ENCODE assay signal across 8 cellular contexts in genomic region chr9:33163433-33164137, GRCh38. TPM values are rescaled to one million over a fixed set of nuclear protein-coding genes. Genes with fewer than 3 reads are reported as not detected.
A peak's percentile ranks its signal among the peaks of the same experiment; 100 is the strongest.
DNase-seq lines count a peak whose midpoint lies in the region; ATAC-seq and TF ChIP-seq lines count a peak whose summit lies in the region.

No MANE protein-coding gene starts in this region.

- no peaks in the 10 kb centered on the region for H3K27me3 Mint-ChIP-seq in effector memory CD8-positive, alpha-beta T cell

- H4K20me1 ChIP-seq in BLaER1 treated with 17β-estradiol and CSF1 and Interleukin-3, amounts not matched to agents 10 nM and 100 nM, result peaks cover 24 to 52% (median 39%) of the 10 kb centered on the region in 11 experiments; a peak in 20 of 22 replicates
- no peaks in the 10 kb centered on the region for H4K20me1 ChIP-seq in MM.1S (ENCODE audit: insufficient read depth, low read length)

- WGBS in ovary, 3 donors, result 59 to 66% (median 64%) methylated on average over 8 of the region's 8 CpGs

- peak overlapping the region in 10 of 11 experiments; percentile 88 to 100 (median 92); a peak in 19 of 22 replicates for H3K27ac ChIP-seq in BLaER1 treated with 17β-estradiol and CSF1 and Interleukin-3, amounts not matched to agents 10 nM and 100 nM
- H3K27ac ChIP-seq in MM.1S (ENCODE audit: low read length), result no peak overlapping the region
- H3K27ac ChIP-seq in ovary, result peak overlapping the region; percentile 75 to 95

- peak overlapping the region; percentile 83 to 99 (median 90); a peak in 16 of 20 replicates for H3K4me3 ChIP-seq in BLaER1 treated with 17β-estradiol and CSF1 and Interleukin-3, amounts not matched to agents 10 nM and 100 nM
- H3K4me3 ChIP-seq in MM.1S (ENCODE audit: low read length) (no peak overlapping the region), ovary (peak overlapping the region; percentile 76)

- intact Hi-C loops in ovary (cut with DNase I), result loop anchor here in 2 of 4 donors (10.0 kb wide), 2 partner anchors 51 to 1501 kb away; partner anchors contain the start of gene CCL27 (in 1 of the 2)

- DNase-seq in MM.1S, result no peak
- no peak for DNase-seq in effector memory CD8-positive, alpha-beta T cell
- DNase-seq in ovary, result peak in 4 of 5 donors; percentile 47 to 58 (median 50)
- DNase-seq in retina, result no peak

- peaks cover 61 to 89% (median 85%) of the 10 kb centered on the region in 10 experiments for H3K4me1 ChIP-seq in BLaER1 treated with 17β-estradiol and CSF1 and Interleukin-3, amounts not matched to agents 10 nM and 100 nM
- H3K4me1 ChIP-seq in MM.1S (ENCODE audit: low read length), result peaks cover 59% of the 10 kb centered on the region
- H3K4me1 ChIP-seq in ovary (ENCODE audit: insufficient read depth), result peaks cover 36% of the 10 kb centered on the region

- H3F3A ChIP-seq in MM.1S (ENCODE audit: insufficient read depth, low read length), result peaks cover 52% of the 10 kb centered on the region

- H3K4me3 Mint-ChIP-seq in effector memory CD8-positive, alpha-beta T cell, result peak overlapping the region; percentile 95 to 98

- H3K4me1 Mint-ChIP-seq in effector memory CD8-positive, alpha-beta T cell (ENCODE audit: low read depth in 2 of 2), result peaks cover 78 to 83% of the 10 kb centered on the region in 2 donors

- peaks cover 86% of the 10 kb centered on the region for H3K36me3 Mint-ChIP-seq in effector memory CD8-positive, alpha-beta T cell (ENCODE audit: insufficient read depth)

- H3K79me2 ChIP-seq in MM.1S (ENCODE audit: low read length), result peaks cover 82% of the 10 kb centered on the region

- ATAC-seq in effector memory CD8-positive, alpha-beta T cell (replicated peaks), result no peak
- ATAC-seq in GM19467 (IDR thresholded peaks at IDR 0.05; ENCODE audit: unreplicated experiment) (no peak), HG02884 (IDR thresholded peaks at IDR 0.05; ENCODE audit: unreplicated experiment) (no peak)
- no peak for ATAC-seq in activated CD4-positive, CD25-positive, alpha-beta regulatory T cell treated with anti-CD3 and anti-CD28 coated beads, Interleukin-2, amount 50 U/mL, for 24 hours

- no peak for TF ChIP-seq CTCF in MM.1S (IDR thresholded peaks at IDR 0.05; ENCODE audit: low read length)
- TF ChIP-seq CTCF in ovary (IDR thresholded peaks at IDR 0.05), result no peak

- TF ChIP-seq EP300 in ovary (IDR thresholded peaks at IDR 0.05), result no peak

- H3K4me2 ChIP-seq in BLaER1 treated with 17β-estradiol and CSF1 and Interleukin-3, amounts not matched to agents 10 nM and 100 nM, result peak overlapping the region; percentile 90 to 100 (median 96)
- H3K4me2 ChIP-seq in MM.1S (ENCODE audit: low read depth, low read length), result peak overlapping the region; percentile 18; the same call in 1 of the 2 replicates

- no peaks in the 10 kb centered on the region for H3K9me3 ChIP-seq in BLaER1 treated with 17β-estradiol and CSF1 and Interleukin-3, amounts not matched to agents 10 nM and 100 nM (replicated peaks in 1 of 11)
- no peaks in the 10 kb centered on the region for H3K9me3 ChIP-seq in MM.1S (replicated peaks; ENCODE audit: insufficient read depth, low read length)
- H3K9me3 ChIP-seq in ovary, result no peaks in the 10 kb centered on the region

- no peaks in the 10 kb centered on the region for H3K9me2 ChIP-seq in MM.1S (replicated peaks; ENCODE audit: insufficient read depth, low read length)

- no peaks in the 10 kb centered on the region for H3K27me3 ChIP-seq in BLaER1 treated with 17β-estradiol and CSF1 and Interleukin-3, amounts not matched to agents 10 nM and 100 nM
- no peaks in the 10 kb centered on the region for H3K27me3 ChIP-seq in MM.1S (replicated peaks; ENCODE audit: insufficient read depth, low read length)
- H3K27me3 ChIP-seq in ovary, result no peaks in the 10 kb centered on the region

- peak overlapping the region; percentile 91 to 99 (median 95); a peak in 21 of 22 replicates for H3K9ac ChIP-seq in BLaER1 treated with 17β-estradiol and CSF1 and Interleukin-3, amounts not matched to agents 10 nM and 100 nM
- H3K9ac ChIP-seq in MM.1S (ENCODE audit: low read length), result no peak overlapping the region

- no peaks in the 10 kb centered on the region for H3K9me3 Mint-ChIP-seq in effector memory CD8-positive, alpha-beta T cell

- TF ChIP-seq POLR2A in ovary (IDR thresholded peaks at IDR 0.05), result no peak

- H3K36me3 ChIP-seq in BLaER1 treated with 17β-estradiol and CSF1 and Interleukin-3, amounts not matched to agents 10 nM and 100 nM, result no peaks in the 10 kb centered on the region
- no peaks in the 10 kb centered on the region for H3K36me3 ChIP-seq in MM.1S (replicated peaks; ENCODE audit: insufficient read depth, low read length)
- no peaks in the 10 kb centered on the region for H3K36me3 ChIP-seq in ovary

- no peak overlapping the region for H2AFZ ChIP-seq in MM.1S (ENCODE audit: low read length)

- peak overlapping the region; percentile 99 to 100 for H3K27ac Mint-ChIP-seq in effector memory CD8-positive, alpha-beta T cell

RNA-seq across cellular contexts. Expression of gene B4GALT1, which starts 3.6 kb away (rescaled TPM):
- 100 to 1,000 TPM in 3 of 7 donors, 10 to 100 TPM in 4; 77.9 to 226 (median 88.3) TPM for total RNA-seq in ovary
- polyA plus RNA-seq in ovary, result 100 to 1,000 TPM in 1 of 2 donors, 10 to 100 TPM in 1; 35.8 to 120 TPM

Comparison
In these comparisons a context has a peak if more than half of its experiments do, and no peak if none do; other contexts are left out.
1. DNase-seq: peak in ovary (4 of 5); none in MM.1S (single experiment), effector memory CD8-positive, alpha-beta T cell (0 of 3) and retina (single experiment).